Comparison of ENCODE assay signal across 8 cellular contexts in the genomic region with DNA sequence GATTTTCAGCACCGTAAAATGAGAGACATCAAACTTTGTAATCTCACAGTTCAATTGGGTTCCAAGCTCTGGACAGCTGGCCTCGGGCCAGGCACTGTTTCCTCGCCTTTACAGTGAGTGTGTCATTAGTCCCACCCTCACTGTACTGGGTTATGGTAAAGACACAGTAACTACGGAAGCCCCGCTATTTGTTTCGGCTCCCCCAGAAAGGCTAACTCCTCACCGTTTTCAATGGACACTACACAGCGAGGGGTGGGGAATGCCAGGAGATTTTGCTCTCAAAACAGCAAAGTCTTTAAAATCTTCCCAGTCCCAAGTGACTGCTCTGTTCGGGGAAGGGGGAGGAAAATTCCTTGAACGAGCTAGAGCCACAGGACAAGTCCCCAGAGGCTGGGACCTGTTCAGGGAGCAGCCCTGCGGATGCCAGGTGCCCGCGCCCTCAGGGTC. TPM values are rescaled to one million over a fixed set of nuclear protein-coding genes. Genes with fewer than 3 reads are reported as not detected.
DNase-seq lines count a peak whose midpoint lies in the region; ATAC-seq and TF ChIP-seq lines count a peak whose summit lies in the region.

No MANE protein-coding gene starts in this region.

- POLR2A ChIA-PET in T-cell (lab: Charles Lee): no interaction called here

- H3K27ac Mint-ChIP-seq in T-cell (peak overlapping the region in 1 of 2 donors; percentile 22), osteocyte (ENCODE audit: unreplicated experiment) (peak overlapping the region; percentile 77)

- H3K36me3 Mint-ChIP-seq in T-cell (peaks cover 3% of the 10 kb centered on the region), osteocyte (ENCODE audit: unreplicated experiment) (peaks cover 10% of the 10 kb centered on the region)

- CTCF ChIA-PET in T-cell (lab: Charles Lee): interaction anchor here (1.1 to 1.5 kb wide), 2 partner anchors 108 to 164 kb away, joined by 3 to 4 read pairs; no protein-coding TSS in a partner anchor

- TF ChIP-seq CTCF in fibroblast of mammary gland (conservative IDR thresholded peaks at IDR 0.05; ENCODE audit: control insufficient read depth, insufficient read depth, low read depth, low read length) (no peak), osteocyte (IDR thresholded peaks at IDR 0.05) (no peak)

- H3K27me3 Mint-ChIP-seq in T-cell (no peaks in the 10 kb centered on the region), osteocyte (ENCODE audit: unreplicated experiment) (no peaks in the 10 kb centered on the region)

- DNase-seq in ELF-1 (ENCODE audit: low read depth, low spot score): peak; percentile 52
- no peak for DNase-seq in T-cell
- peak; percentile 81 for DNase-seq in fibroblast of mammary gland (ENCODE audit: low read depth)
- no peak for DNase-seq in osteocyte (ENCODE audit: extremely low spot score, unreplicated experiment)
- no peak for DNase-seq in Kasumi-1 (lab: John Stamatoyannopoulos, UW)
- no peak for DNase-seq in NOMO-1 treated with DMSO at 0.1 percent for 48 hours (lab: John Stamatoyannopoulos, UW; ENCODE audit: unreplicated experiment)

- H3K4me3 ChIP-seq in fibroblast of mammary gland (ENCODE audit: control insufficient read depth, low read depth, low read length): peak overlapping the region; percentile 55

- H3K4me1 Mint-ChIP-seq in T-cell (peaks cover 16 to 25% (median 19%) of the 10 kb centered on the region in 3 donors), osteocyte (ENCODE audit: unreplicated experiment) (peaks cover 42% of the 10 kb centered on the region)

- H3K4me3 Mint-ChIP-seq in T-cell (peak overlapping the region; percentile 61 to 67 (median 62)), osteocyte (ENCODE audit: unreplicated experiment) (peak overlapping the region; percentile 73)

- ATAC-seq in T-cell (replicated peaks in 1 of 4): no peak
- no peak for ATAC-seq in GM21526 (IDR thresholded peaks at IDR 0.05; ENCODE audit: low FRiP score, unreplicated experiment)
- ATAC-seq in GM18519 (IDR thresholded peaks at IDR 0.05; ENCODE audit: low FRiP score, unreplicated experiment): no peak

- H3K9me3 Mint-ChIP-seq in T-cell (peaks cover 4 to 8% (median 7%) of the 10 kb centered on the region in 3 donors), osteocyte (ENCODE audit: unreplicated experiment) (peaks cover 4% of the 10 kb centered on the region)

RNA-seq across cellular contexts. Expression of a gene that starts 0.8 kb away (rescaled TPM):
- total RNA-seq in T-cell (1 to 10 TPM; 3.1 to 6.4 (median 5.4) TPM), osteocyte (52.8 and 63.2 TPM in 2 replicates)

RNA-seq across cellular contexts. Expression of a gene that starts 57.4 kb away (rescaled TPM):
- total RNA-seq in T-cell: 10 to 100 TPM; 17.6 to 26.5 (median 23.9) TPM
- total RNA-seq in osteocyte: 48.4 and 52.4 TPM in 2 replicates

Comparison
In these comparisons a context has a peak if more than half of its experiments do, and no peak if none do; other contexts are left out.
1. DNase-seq: peak in ELF-1 (single experiment) and fibroblast of mammary gland (single experiment); none in T-cell (0 of 34), osteocyte (single experiment), Kasumi-1 (0 of 2) and NOMO-1 treated with DMSO at 0.1 percent for 48 hours (single experiment).